Comparison of ENCODE assay signal across 27 cellular contexts in the genomic region with DNA sequence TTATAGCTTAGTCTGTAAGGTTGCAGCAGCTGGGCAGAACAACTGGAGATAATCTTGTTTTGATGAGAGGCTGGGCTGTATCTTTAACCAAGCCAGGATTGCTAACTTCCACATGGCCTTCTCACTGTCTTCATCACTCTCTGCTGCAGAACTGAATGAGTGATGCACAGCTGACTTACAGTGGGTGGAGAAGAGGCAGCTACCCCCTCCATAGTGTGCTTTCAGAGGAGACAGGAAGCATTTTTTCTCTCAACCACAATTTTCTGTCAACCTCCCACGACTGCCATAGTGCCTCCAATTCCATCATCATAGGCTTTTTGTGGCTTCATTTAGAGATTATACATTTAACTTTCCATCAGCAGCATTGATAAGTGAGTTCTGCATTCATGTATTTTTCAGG.
"Had no signal": no experiment of that assay in that cellular context is flagged by ENCODE, and none has a peak within 500 bp of the region (broad histone marks: within the 10 kb centered on the region; RNA-seq: fewer than 3 reads in every experiment).

No MANE protein-coding gene starts in this region.

- DNase-seq: IMR-90, Kasumi-1, MM.1S, MV-4-11, NCI-H1048, NCI-H1105, NCI-H1417 treated with DMSO at 0.1 percent for 48 hours, NCI-H146, NCI-H1694 treated with DMSO at 0.1 percent for 48 hours, NCI-H1930, NCI-H2081, NCI-H2107, NCI-H2171, NCI-H226, NCI-H446, NCI-H510A, NCI-H524 treated with DMSO at 0.1 percent for 48 hours, Right ventricle myocardium superior, RPMI8226, SIG-M5, T-cell had no signal

- H3K4me1 ChIP-seq: SJSA1 had no signal

- H3K36me3 Mint-ChIP-seq: T-cell had no signal

- H3K9ac ChIP-seq: KMS-11 had no signal

- H3K36me3 ChIP-seq: SJSA1 had no signal

- FAIRE-seq: HepG2, K562, RCC 7860 had no signal

- H3K4me1 Mint-ChIP-seq: T-cell had no signal

- H3K27me3 ChIP-seq: SJSA1 had no signal

- H3K4me2 ChIP-seq: KMS-11 had no signal

- H3K27ac ChIP-seq: KMS-11, SJSA1, SK-N-MC had no signal

- H3K4me3 Mint-ChIP-seq: T-cell had no signal

- H3K9me3 ChIP-seq: SJSA1 had no signal

- H3K4me3 ChIP-seq: K562, SJSA1, SK-N-MC had no signal

- H3K27ac Mint-ChIP-seq: T-cell had no signal
